ENCODE assay signal across 1 cellular context in genomic region chr6:149223934-149224333, GRCh38.
TF ChIP-seq lines count a peak whose summit lies in the region.

No MANE protein-coding gene starts in this region.

TF ChIP-seq in HepG2, 621 proteins besides CTCF, POLR2A, EP300 and RAD21 (continued from another document):
- TF ChIP-seq AHDC1 (CRISPR knock-in tag; IDR thresholded peaks at IDR 0.05; ENCODE audit: borderline replicate concordance) (peak; percentile 62; the same call in 1 of the 2 replicates), TBL1XR1 (IDR thresholded peaks at IDR 0.05; ENCODE audit: borderline replicate concordance, low read length, partially characterized antibody) (no peak), ARID5B (CRISPR knock-in tag; IDR thresholded peaks at IDR 0.05) (peak; percentile 63), SOX13 (IDR thresholded peaks at IDR 0.05) (no peak), SOX13 (CRISPR knock-in tag; conservative IDR thresholded peaks at IDR 0.05 in 1 of 2, IDR thresholded peaks at IDR 0.05 in 1 of 2) (peak in 1 of 2 experiments; percentile 27; a peak in 1 of 4 replicates), MAF1 (CRISPR knock-in tag; IDR thresholded peaks at IDR 0.05; ENCODE audit: borderline replicate concordance) (no peak), ZNF788 (CRISPR knock-in tag; IDR thresholded peaks at IDR 0.05; ENCODE audit: borderline replicate concordance) (no peak), HMG20A (CRISPR knock-in tag; IDR thresholded peaks at IDR 0.05; ENCODE audit: borderline replicate concordance) (peak; percentile 19; the same call in 1 of the 2 replicates), CENPT (CRISPR knock-in tag; IDR thresholded peaks at IDR 0.05; ENCODE audit: low read depth) (no peak), ZZZ3 (CRISPR knock-in tag; IDR thresholded peaks at IDR 0.05; ENCODE audit: borderline replicate concordance) (no peak), ZNF263 (CRISPR knock-in tag; IDR thresholded peaks at IDR 0.05) (no peak), ZNF234 (CRISPR knock-in tag; conservative IDR thresholded peaks at IDR 0.05) (no peak), ZNF124 (CRISPR knock-in tag; IDR thresholded peaks at IDR 0.05) (no peak), NCOR1 (IDR thresholded peaks at IDR 0.05; ENCODE audit: borderline replicate concordance, low read length) (peak; percentile 77), ZNF160 (CRISPR knock-in tag; IDR thresholded peaks at IDR 0.05) (no peak), GABPB1 (CRISPR knock-in tag; IDR thresholded peaks at IDR 0.05) (no peak), FOXA3 (CRISPR knock-in tag; IDR thresholded peaks at IDR 0.05) (peak; percentile 1; the same call in 1 of the 2 replicates), ESRRA (CRISPR knock-in tag; IDR thresholded peaks at IDR 0.05; ENCODE audit: low read depth) (no peak; the same call in 1 of the 2 replicates), HNF4A (CRISPR knock-in tag; IDR thresholded peaks at IDR 0.05) (peak; percentile 87), NPAS2 (CRISPR knock-in tag; IDR thresholded peaks at IDR 0.05; ENCODE audit: borderline replicate concordance) (no peak)
- TF ChIP-seq, protein P1, sequence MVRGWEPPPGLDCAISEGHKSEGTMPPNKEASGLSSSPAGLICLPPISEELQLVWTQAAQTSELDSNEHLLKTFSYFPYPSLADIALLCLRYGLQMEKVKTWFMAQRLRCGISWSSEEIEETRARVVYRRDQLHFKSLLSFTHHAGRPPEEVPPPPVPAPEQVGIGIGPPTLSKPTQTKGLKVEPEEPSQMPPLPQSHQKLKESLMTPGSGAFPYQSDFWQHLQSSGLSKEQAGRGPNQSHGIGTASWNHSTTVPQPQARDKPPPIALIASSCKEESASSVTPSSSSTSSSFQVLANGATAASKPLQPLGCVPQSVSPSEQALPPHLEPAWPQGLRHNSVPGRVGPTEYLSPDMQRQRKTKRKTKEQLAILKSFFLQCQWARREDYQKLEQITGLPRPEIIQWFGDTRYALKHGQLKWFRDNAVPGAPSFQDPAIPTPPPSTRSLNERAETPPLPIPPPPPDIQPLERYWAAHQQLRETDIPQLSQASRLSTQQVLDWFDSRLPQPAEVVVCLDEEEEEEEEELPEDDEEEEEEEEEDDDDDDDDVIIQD (CRISPR knock-in tag; IDR thresholded peaks at IDR 0.05; ENCODE audit: low read depth): no peak
TF ChIP-seq in HepG2: peak in this region for 8.
